Comparison of ENCODE assay signal across 27 cellular contexts in the genomic region with DNA sequence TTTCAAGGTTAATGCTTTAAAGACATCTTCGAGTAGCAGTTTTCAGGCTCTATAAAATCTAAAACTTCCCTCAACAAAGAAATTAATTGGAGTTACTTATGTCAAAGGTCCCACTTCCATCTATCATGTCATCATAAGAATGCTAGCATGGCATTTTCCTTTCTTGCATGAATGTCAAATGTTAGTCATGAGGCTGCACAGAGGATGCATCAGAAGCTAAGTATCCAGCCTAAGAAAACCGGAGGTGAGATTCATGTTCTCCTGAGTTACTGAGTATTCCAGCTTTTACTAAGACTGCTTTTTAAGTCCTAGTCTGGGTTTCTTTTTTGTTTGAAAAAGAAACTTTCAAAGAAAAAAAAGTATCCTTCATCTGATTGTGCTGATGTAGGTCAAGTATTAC.
"Had no signal": no experiment of that assay in that cellular context is flagged by ENCODE, and none has a peak within 500 bp of the region (broad histone marks: within the 10 kb centered on the region; RNA-seq: fewer than 3 reads in every experiment).

No MANE protein-coding gene starts in this region.

- H3K9ac ChIP-seq: neural progenitor cell had no signal

- H3K36me3 Mint-ChIP-seq: activated naive CD8-positive, alpha-beta T cell treated with anti-CD3 and anti-CD28 coated beads, Interleukin-2, amount 10 ng/mL, durations not matched to agents 7 days and 5 days; naive thymus-derived CD8-positive, alpha-beta T cell; neural progenitor cell; stimulated activated effector memory CD8-positive, alpha-beta T cell treated with anti-CD3 and anti-CD28 coated beads, Interleukin-12 subunit alpha, Interleukin-12 subunit beta, amount 100 ng/mL, for 72 hours had no signal

- FAIRE-seq: colon, kidney, small intestine, urothelium cell line had no signal

- H3K4me1 ChIP-seq: esophagus muscularis mucosa, neural progenitor cell, right lobe of liver, transverse colon had no signal

- H3K27ac Mint-ChIP-seq: activated naive CD4-positive, alpha-beta T cell treated with anti-CD3 and anti-CD28 coated beads for 36 hours; activated naive CD8-positive, alpha-beta T cell treated with anti-CD3 and anti-CD28 coated beads, Interleukin-2, amount 10 ng/mL, durations not matched to agents 7 days and 5 days; naive thymus-derived CD8-positive, alpha-beta T cell; neural progenitor cell; stimulated activated effector memory CD8-positive, alpha-beta T cell treated with anti-CD3 and anti-CD28 coated beads, Interleukin-12 subunit alpha, Interleukin-12 subunit beta, amount 100 ng/mL, for 72 hours; stimulated activated naive CD8-positive, alpha-beta T cell treated with anti-CD3 and anti-CD28 coated beads, Interleukin-15, amount 100 ng/mL, for 72 hours had no signal

- DNase-seq: activated CD4-positive, alpha-beta T cell treated with anti-CD3 and anti-CD28 coated beads for 4 hours; activated CD4-positive, alpha-beta T cell treated with anti-CD3 and anti-CD28 coated beads, Interleukin-2, amount 50 U/mL, for 48 hours; activated CD4-positive, CD25-positive, alpha-beta regulatory T cell; activated CD8-positive, alpha-beta memory T cell treated with anti-CD3 and anti-CD28 coated beads, Interleukin-2, amount 50 U/mL, for 48 hours; activated effector memory CD4-positive, alpha-beta T cell treated with Interleukin-2 at 50 U/mL for 16 hours; activated naive CD4-positive, alpha-beta T cell treated with anti-CD3 and anti-CD28 coated beads for 36 hours; activated naive CD8-positive, alpha-beta T cell treated with anti-CD3 and anti-CD28 coated beads, Interleukin-2, amount 10 ng/mL, durations not matched to agents 7 days and 5 days; activated T-cell treated with anti-CD3 and anti-CD28 coated beads, Interleukin-2, amount 50 U/mL, for 4 hours; amniotic stem cell; body of pancreas; central memory CD4-positive, alpha-beta T cell; effector memory CD4-positive, alpha-beta T cell; kidney; naive thymus-derived CD8-positive, alpha-beta T cell; posterior cingulate gyrus; right lobe of liver; small intestine; stimulated activated CD4-positive, alpha-beta T cell treated with anti-CD3 and anti-CD28 coated beads, Interleukin-2, amount 100 ng/mL, for 24 hours; stimulated activated naive CD8-positive, alpha-beta T cell treated with anti-CD3 and anti-CD28 coated beads, Interleukin-15, amount 100 ng/mL, for 72 hours; T-helper 9 cell; transverse colon had no signal

- H3K27me3 ChIP-seq: body of pancreas, esophagus muscularis mucosa, neural progenitor cell, right lobe of liver, transverse colon had no signal

- H3K4me1 Mint-ChIP-seq: activated naive CD8-positive, alpha-beta T cell treated with anti-CD3 and anti-CD28 coated beads, Interleukin-2, amount 10 ng/mL, durations not matched to agents 7 days and 5 days; naive thymus-derived CD8-positive, alpha-beta T cell; neural progenitor cell; stimulated activated effector memory CD8-positive, alpha-beta T cell treated with anti-CD3 and anti-CD28 coated beads, Interleukin-12 subunit alpha, Interleukin-12 subunit beta, amount 100 ng/mL, for 72 hours; stimulated activated naive CD8-positive, alpha-beta T cell treated with anti-CD3 and anti-CD28 coated beads, Interleukin-15, amount 100 ng/mL, for 72 hours had no signal

- H3K36me3 ChIP-seq: esophagus muscularis mucosa, neural progenitor cell, right lobe of liver, transverse colon had no signal

- ATAC-seq: activated T-cell treated with anti-CD3 and anti-CD28 coated beads, Interleukin-2, amount 50 U/mL, for 4 hours; body of pancreas; naive thymus-derived CD8-positive, alpha-beta T cell; right lobe of liver; stimulated activated effector memory CD8-positive, alpha-beta T cell treated with anti-CD3 and anti-CD28 coated beads, Interleukin-12 subunit alpha, Interleukin-12 subunit beta, amount 100 ng/mL, for 72 hours; stimulated activated naive CD8-positive, alpha-beta T cell treated with anti-CD3 and anti-CD28 coated beads, Interleukin-15, amount 100 ng/mL, for 72 hours had no signal

- H3K9me3 ChIP-seq: body of pancreas, right lobe of liver, transverse colon had no signal

- H3K27me3 Mint-ChIP-seq: activated naive CD8-positive, alpha-beta T cell treated with anti-CD3 and anti-CD28 coated beads, Interleukin-2, amount 10 ng/mL, durations not matched to agents 7 days and 5 days; naive thymus-derived CD8-positive, alpha-beta T cell; stimulated activated naive CD8-positive, alpha-beta T cell treated with anti-CD3 and anti-CD28 coated beads, Interleukin-15, amount 100 ng/mL, for 72 hours had no signal

- H3K27ac ChIP-seq: body of pancreas, esophagus muscularis mucosa, neural progenitor cell, right lobe of liver, transverse colon had no signal

- H2AFZ ChIP-seq: neural progenitor cell had no signal

- H3K4me2 ChIP-seq: neural progenitor cell had no signal

- H3K4me3 Mint-ChIP-seq: activated naive CD4-positive, alpha-beta T cell treated with anti-CD3 and anti-CD28 coated beads for 36 hours; activated naive CD8-positive, alpha-beta T cell treated with anti-CD3 and anti-CD28 coated beads, Interleukin-2, amount 10 ng/mL, durations not matched to agents 7 days and 5 days; activated T-cell treated with anti-CD3 and anti-CD28 coated beads, Interleukin-2, amount 50 U/mL, for 4 hours; naive thymus-derived CD8-positive, alpha-beta T cell; neural progenitor cell; stimulated activated effector memory CD8-positive, alpha-beta T cell treated with anti-CD3 and anti-CD28 coated beads, Interleukin-12 subunit alpha, Interleukin-12 subunit beta, amount 100 ng/mL, for 72 hours; stimulated activated naive CD8-positive, alpha-beta T cell treated with anti-CD3 and anti-CD28 coated beads, Interleukin-15, amount 100 ng/mL, for 72 hours had no signal

- H3K4me3 ChIP-seq: body of pancreas, esophagus muscularis mucosa, lung, neural progenitor cell, right lobe of liver, transverse colon had no signal
